Comparison of ENCODE assay signal across 9 cellular contexts in the genomic region with DNA sequence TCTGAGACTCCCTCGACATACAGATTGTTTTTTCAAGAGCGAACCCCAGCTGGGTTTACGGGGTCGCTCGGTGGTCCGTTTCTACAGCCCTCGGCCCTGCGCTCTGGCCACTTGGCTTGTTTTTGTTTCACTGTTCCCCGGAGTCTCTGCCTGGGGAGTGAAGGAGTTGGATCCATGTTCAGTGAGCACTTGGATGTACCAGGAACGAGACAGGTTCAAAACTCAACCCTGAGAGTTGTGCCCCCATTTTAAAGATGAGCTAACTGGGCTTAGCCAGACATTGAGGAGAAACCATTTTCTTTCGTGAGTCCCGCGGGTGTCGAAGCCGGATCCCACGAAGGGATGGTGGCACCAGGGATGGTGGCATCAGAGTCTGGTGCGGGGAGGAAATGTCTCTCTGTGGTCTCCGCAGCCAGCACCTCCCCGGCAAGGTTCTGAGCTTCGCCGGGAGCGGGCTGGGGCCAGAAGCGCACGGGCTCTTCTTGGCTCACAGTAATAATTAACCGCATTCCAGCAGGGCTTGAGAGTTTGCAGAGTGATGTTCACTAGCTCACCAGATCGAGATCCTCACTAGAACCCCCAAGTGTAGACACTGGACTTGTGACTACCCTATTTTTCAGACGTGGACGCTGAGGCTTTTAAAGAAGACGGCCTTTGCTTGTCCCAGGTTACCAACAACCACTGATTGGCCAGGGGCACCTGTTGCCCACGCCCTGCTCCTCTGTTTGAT. TPM values are rescaled to one million over a fixed set of nuclear protein-coding genes. Genes with fewer than 3 reads are reported as not detected.
DNase-seq lines count a peak whose midpoint lies in the region; ATAC-seq and TF ChIP-seq lines count a peak whose summit lies in the region.
"Had no signal": no experiment of that assay in that cellular context is flagged by ENCODE, and none has a peak within 500 bp of the region (broad histone marks: within the 10 kb centered on the region; RNA-seq: fewer than 3 reads in every experiment).

No MANE protein-coding gene starts in this region.

- peaks cover 61 to 98% of the 10 kb centered on the region in 2 donors for H3K27me3 ChIP-seq in left lung
- H3K27me3 ChIP-seq in stomach smooth muscle (ENCODE audit: control insufficient read depth in 1 of 2, insufficient read depth in 2 of 2, low read length in 2 of 2), result peaks cover 68 to 90% of the 10 kb centered on the region in 2 donors

- ATAC-seq in left lung, result no peak
- ATAC-seq in HG03460 (IDR thresholded peaks at IDR 0.05; ENCODE audit: unreplicated experiment), result no peak

- TF ChIP-seq CTCF in astrocyte of the spinal cord (IDR thresholded peaks at IDR 0.05; ENCODE audit: low read depth, low read length) (no peak), left lung (IDR thresholded peaks at IDR 0.05) (no peak)

- intact Hi-C loops in left lung (cut with DNase I), result no loop called here

- H3K4me3 ChIP-seq in astrocyte of the spinal cord (ENCODE audit: low read depth, low read length), result peak overlapping the region; percentile 53
- H3K4me3 ChIP-seq in left lung, result peak overlapping the region; percentile 44 to 45
- H3K4me3 ChIP-seq in stomach smooth muscle (ENCODE audit: low read length in 2 of 2), result peak overlapping the region; percentile 27 to 74

- H3K27ac ChIP-seq in left lung (no peak overlapping the region), stomach smooth muscle (ENCODE audit: low read length) (no peak overlapping the region), caudate nucleus (ENCODE audit: low read depth, low read length) (no peak overlapping the region)

- in situ Hi-C loops in astrocyte of the spinal cord (cut with HindIII; ENCODE audit: low sequenced_read_pairs), result no loop called here

- no peaks in the 10 kb centered on the region for H3K36me3 ChIP-seq in left lung
- H3K36me3 ChIP-seq in stomach smooth muscle (ENCODE audit: control insufficient read depth in 2 of 2, insufficient read depth in 2 of 2, low read length in 2 of 2), result no peaks in the 10 kb centered on the region
- H3K36me3 ChIP-seq: adrenal gland had no signal

- peak; percentile 19 for DNase-seq in HT-29 (ENCODE audit: low spot score)
- peak; percentile 14 for DNase-seq in astrocyte of the spinal cord (ENCODE audit: low read depth, low spot score)
- DNase-seq in left lung, result no peak
- DNase-seq in NCI-H510A (lab: John Stamatoyannopoulos, UW), result no peak
- no peak for DNase-seq in caudate nucleus (lab: John Stamatoyannopoulos, UW)

- H3K9ac ChIP-seq in stomach smooth muscle (ENCODE audit: low read length in 2 of 2), result no peak overlapping the region

- H3K4me1 ChIP-seq in left lung, result peaks cover 3 to 13% of the 10 kb centered on the region in 2 donors
- H3K4me1 ChIP-seq in stomach smooth muscle (ENCODE audit: control insufficient read depth, insufficient read depth, low read length), result peaks cover 22% of the 10 kb centered on the region
- H3K4me1 ChIP-seq: adrenal gland had no signal

- H3K9me3 ChIP-seq in left lung, result no peaks in the 10 kb centered on the region
- H3K9me3 ChIP-seq in stomach smooth muscle (ENCODE audit: control insufficient read depth in 2 of 2, low read length in 2 of 2), result no peaks in the 10 kb centered on the region
- H3K9me3 ChIP-seq: adrenal gland had no signal

RNA-seq across cellular contexts. Expression of gene MSX2, which starts 1.0 kb away (rescaled TPM):
- total RNA-seq in HT-29 (2014; rRNA removed; shearing (Covaris generic)), result 2.0 and 5.1 TPM in 2 replicates
- 1 to 10 TPM; 1.4 to 2.0 TPM for total RNA-seq in left lung
- total RNA-seq: T-helper 1 cell treated with Interleukin-12 subunit alpha and Interleukin-12 subunit beta and Interleukin-4 antibody, amounts not matched to agents 30 ng/mL and 1 ng/mL, for 36 hours had no signal

Comparison
In these comparisons a context has a peak if more than half of its experiments do, and no peak if none do; other contexts are left out.
1. DNase-seq: peak in HT-29 (single experiment) and astrocyte of the spinal cord (single experiment); none in left lung (0 of 2), NCI-H510A (single experiment) and caudate nucleus (0 of 61).
2. Peak in every context shown above with its lines, with median percentiles within 50 percentile points of each other: H3K4me3 ChIP-seq.